ENCODE assay signal across 1 cellular context in genomic region chr3:52697622-52697946, GRCh38.
TF ChIP-seq lines count a peak whose summit lies in the region.

No MANE protein-coding gene starts in this region.

TF ChIP-seq in GM12878, 131 proteins besides CTCF, POLR2A, EP300 and RAD21:
- TF ChIP-seq KAT2A (conservative IDR thresholded peaks at IDR 0.05; ENCODE audit: control insufficient read depth, low read depth, low read length) (no peak), CHD2 (IDR thresholded peaks at IDR 0.05; ENCODE audit: borderline replicate concordance, low read depth, low read length) (no peak), JUNB (IDR thresholded peaks at IDR 0.05) (no peak), FOXM1 (IDR thresholded peaks at IDR 0.05; ENCODE audit: low read depth, low read length) (no peak), IRF4 (IDR thresholded peaks at IDR 0.05; ENCODE audit: low read depth, low read length) (no peak), CEBPZ (IDR thresholded peaks at IDR 0.05; ENCODE audit: low read depth, low read length) (no peak), RUNX3 (IDR thresholded peaks at IDR 0.05; ENCODE audit: low read length) (peak; percentile 25; the same call in 1 of the 2 replicates)
